ENCODE assay signal across 8 cellular contexts in the genomic region with DNA sequence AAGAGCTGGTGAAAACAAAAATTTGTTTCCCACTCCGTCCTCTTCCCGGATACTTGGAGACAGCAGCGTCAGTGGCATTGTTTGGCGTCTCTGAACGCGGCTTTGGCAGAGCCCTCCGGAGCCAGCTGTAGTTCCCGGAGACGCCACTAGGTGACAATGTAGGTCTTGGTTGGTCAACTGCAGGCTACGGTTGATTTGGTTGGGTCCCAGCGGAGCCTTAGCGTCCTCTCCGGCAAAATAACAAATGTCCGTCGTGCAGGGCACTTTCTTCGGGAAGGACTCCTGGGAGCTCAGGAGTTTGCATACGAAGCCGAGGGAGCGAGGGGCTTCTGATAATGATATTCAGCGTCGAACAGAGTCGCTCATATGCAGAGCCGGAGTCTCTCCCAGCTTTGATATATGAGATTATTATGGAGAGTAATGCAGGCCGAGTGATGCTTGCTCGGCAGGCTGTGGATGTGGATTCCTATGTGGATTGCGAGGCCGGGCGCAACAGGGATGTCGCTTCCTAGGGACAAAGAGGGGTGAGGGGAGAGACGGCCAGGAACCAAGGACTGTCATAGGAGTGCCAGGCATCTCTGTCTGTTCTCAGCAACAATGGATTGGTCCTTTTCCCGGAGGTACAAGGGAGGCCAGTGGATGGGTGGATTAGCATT.
DNase-seq lines count a peak whose midpoint lies in the region; ATAC-seq, FAIRE-seq and TF ChIP-seq lines count a peak whose summit lies in the region.

No MANE protein-coding gene starts in this region.

- no peaks in the 10 kb centered on the region for H3K36me3 ChIP-seq in HepG2 (replicated peaks in 1 of 2; ENCODE audit: control insufficient read depth in 1 of 2, insufficient read depth in 2 of 2, low read length in 2 of 2)

- H3K9ac ChIP-seq in HepG2 (ENCODE audit: insufficient read depth, low read depth, low read length): no peak overlapping the region

- TF ChIP-seq POLR2A in HepG2 (IDR thresholded peaks at IDR 0.05; ENCODE audit: insufficient read depth in 1 of 2, low read depth in 2 of 2, low read length in 2 of 2): no peak

- FAIRE-seq in HepG2 (lab: Jason Lieb, UNC): no peak

- H3K4me1 ChIP-seq in HepG2 (ENCODE audit: insufficient read depth, low read length): peaks cover 12% of the 10 kb centered on the region; the same call in 1 of the 2 replicates

- peaks cover 0 to 6% of the 10 kb centered on the region in 2 experiments; a peak in 2 of 5 replicates for H3K27me3 ChIP-seq in HepG2 (ENCODE audit: control insufficient read depth in 1 of 2, insufficient read depth in 2 of 2, low read length in 2 of 2)

- peak; percentile 89 for TF ChIP-seq CTCF in HepG2 (CRISPR knock-in tag; IDR thresholded peaks at IDR 0.05)

- no peak overlapping the region for H3K27ac Mint-ChIP-seq in dendritic cell treated with granulocyte-macrophage colony-stimulating factor and Interleukin-4, amounts not matched to agents 40 ng/mL and 50 ng/mL, for 4 days

- peaks cover 9% of the 10 kb centered on the region for H3K4me1 Mint-ChIP-seq in dendritic cell treated with granulocyte-macrophage colony-stimulating factor and Interleukin-4, amounts not matched to agents 40 ng/mL and 50 ng/mL, for 4 days (ENCODE audit: low read depth)

- 6% methylated on average over 11 of the region's 31 CpGs for WGBS in HepG2 (ENCODE audit: low lambda C conversion rate)

- no peaks in the 10 kb centered on the region for H3K9me3 Mint-ChIP-seq in dendritic cell treated with granulocyte-macrophage colony-stimulating factor and Interleukin-4, amounts not matched to agents 40 ng/mL and 50 ng/mL, for 4 days

- H3K36me3 Mint-ChIP-seq in dendritic cell treated with granulocyte-macrophage colony-stimulating factor and Interleukin-4, amounts not matched to agents 40 ng/mL and 50 ng/mL, for 4 days (ENCODE audit: low read depth): no peaks in the 10 kb centered on the region

- no peaks in the 10 kb centered on the region for H3K9me3 ChIP-seq in HepG2 (ENCODE audit: low read length)

- peaks cover 25% of the 10 kb centered on the region for H3K27me3 Mint-ChIP-seq in dendritic cell treated with granulocyte-macrophage colony-stimulating factor and Interleukin-4, amounts not matched to agents 40 ng/mL and 50 ng/mL, for 4 days

- CTCF ChIA-PET in HepG2 (lab: Yijun Ruan, JAX; ENCODE audit: low intra/inter-chr PET ratio, low total read pairs): interaction anchor here (0.8 to 1.0 kb wide), 2 partner anchors 660 to 957 kb away, joined by 3 read pairs; no protein-coding TSS in a partner anchor

- TF ChIP-seq EP300 in HepG2 (IDR thresholded peaks at IDR 0.05; ENCODE audit: low read depth in 2 of 2, low read length in 2 of 2): no peak
- no peak for TF ChIP-seq EP300 in HepG2 (CRISPR knock-in tag; IDR thresholded peaks at IDR 0.05; ENCODE audit: borderline replicate concordance)

- H3K4me3 ChIP-seq in HepG2 (replicated peaks in 1 of 3; ENCODE audit: insufficient read depth in 1 of 3, low read depth in 2 of 3, low read length in 3 of 3): peak overlapping the region in 2 of 3 experiments; percentile 35 to 60; a peak in 4 of 6 replicates

- POLR2A ChIA-PET in HepG2 (lab: Yijun Ruan, JAX): no interaction called here

- TF ChIP-seq RAD21 in HepG2 (CRISPR knock-in tag; IDR thresholded peaks at IDR 0.05): peak; percentile 50; the same call in 1 of the 2 replicates

- H3K79me2 ChIP-seq in HepG2 (ENCODE audit: insufficient read depth, low read length): no peaks in the 10 kb centered on the region

- intact Hi-C loops in dendritic cell treated with granulocyte-macrophage colony-stimulating factor and Interleukin-4, amounts not matched to agents 40 ng/mL and 50 ng/mL, for 4 days (cut with micrococcal nuclease): loop anchor here (5.0 kb wide), 1 partner anchor 940 kb away; no protein-coding TSS in a partner anchor
- intact Hi-C loops in HepG2 (cut with micrococcal nuclease; ENCODE audit: unreplicated experiment): no loop called here

- H3K27ac ChIP-seq in HepG2 (ENCODE audit: extremely low read length, insufficient read depth, low read length): no peak overlapping the region

- BruUV-seq in HepG2 (replicated peaks; lab: Mats Ljungman, UMichigan): no TSS peak

- peak overlapping the region; percentile 66 for H2AFZ ChIP-seq in HepG2 (ENCODE audit: low read length)

- peak overlapping the region; percentile 55 for H3K4me3 Mint-ChIP-seq in dendritic cell treated with granulocyte-macrophage colony-stimulating factor and Interleukin-4, amounts not matched to agents 40 ng/mL and 50 ng/mL, for 4 days

- DNase-seq in ACHN (peak; percentile 66), NCI-H2227 treated with DMSO at 0.1 percent for 48 hours (lab: John Stamatoyannopoulos, UW) (peak; percentile 71), HepG2 (ENCODE audit: low spot score) (peak; percentile 51)
- peak; percentile 90 for DNase-seq in activated CD4-positive, alpha-beta T cell treated with anti-CD3 and anti-CD28 coated beads for 48 hours
- peak; percentile 82 for DNase-seq in stimulated activated CD4-positive, alpha-beta T cell treated with anti-CD3 and anti-CD28 coated beads, Interleukin-4, amount 100 ng/mL, for 1 hour

- in situ Hi-C loops in ACHN (cut with HindIII; ENCODE audit: low pct_ligation_motif_present, low pct_unique_long_range_greater_than_20kb, low sequenced_read_pairs): no loop called here
- in situ Hi-C loops in HepG2 (cut with HindIII; ENCODE audit: extremely low pct_ligation_motif_present, low pct_unique_long_range_greater_than_20kb): no loop called here

- no peaks in the 10 kb centered on the region for H4K20me1 ChIP-seq in HepG2 (ENCODE audit: insufficient read depth, low read length)

- peak overlapping the region; percentile 78 for H3K4me2 ChIP-seq in HepG2 (ENCODE audit: low read depth, low read length)

- peak; percentile 67 for ATAC-seq in GM18858 (IDR thresholded peaks at IDR 0.05; ENCODE audit: unreplicated experiment)
- peak; percentile 74 for ATAC-seq in HG03135 (IDR thresholded peaks at IDR 0.05; ENCODE audit: unreplicated experiment)
- peak; percentile 83 for ATAC-seq in HepG2

TF ChIP-seq in HepG2, 621 proteins besides CTCF, POLR2A, EP300 and RAD21 (continues in another document):
- TF ChIP-seq ZNF780A (CRISPR knock-in tag; IDR thresholded peaks at IDR 0.05) (no peak), GATAD1 (CRISPR knock-in tag; IDR thresholded peaks at IDR 0.05) (0 out of 2 replicates have a peak, but pooled peaks have one; percentile 16), SMC3 (IDR thresholded peaks at IDR 0.05; ENCODE audit: low read length) (peak; percentile 40; the same call in 1 of the 2 replicates), PLRG1 (conservative IDR thresholded peaks at IDR 0.05) (no peak), ZNF644 (CRISPR knock-in tag; IDR thresholded peaks at IDR 0.05; ENCODE audit: low read depth) (0 out of 2 replicates have a peak, but pooled peaks have one; percentile 19), ARID2 (CRISPR knock-in tag; IDR thresholded peaks at IDR 0.05; ENCODE audit: borderline replicate concordance) (no peak), ZNF260 (CRISPR knock-in tag; IDR thresholded peaks at IDR 0.05; ENCODE audit: borderline replicate concordance, low read depth) (no peak), FOXP1 (IDR thresholded peaks at IDR 0.05) (no peak), FOXP1 (CRISPR knock-in tag; IDR thresholded peaks at IDR 0.05) (no peak), EHMT2 (IDR thresholded peaks at IDR 0.05; ENCODE audit: borderline replicate concordance, low read depth, low read length) (peak; percentile 52; the same call in 1 of the 2 replicates), ZNF44 (CRISPR knock-in tag; IDR thresholded peaks at IDR 0.05) (no peak), XRCC5 (optimal IDR thresholded peaks at IDR 0.05; ENCODE audit: low read length) (peak; percentile 75)
- TF ChIP-seq, protein P1, sequence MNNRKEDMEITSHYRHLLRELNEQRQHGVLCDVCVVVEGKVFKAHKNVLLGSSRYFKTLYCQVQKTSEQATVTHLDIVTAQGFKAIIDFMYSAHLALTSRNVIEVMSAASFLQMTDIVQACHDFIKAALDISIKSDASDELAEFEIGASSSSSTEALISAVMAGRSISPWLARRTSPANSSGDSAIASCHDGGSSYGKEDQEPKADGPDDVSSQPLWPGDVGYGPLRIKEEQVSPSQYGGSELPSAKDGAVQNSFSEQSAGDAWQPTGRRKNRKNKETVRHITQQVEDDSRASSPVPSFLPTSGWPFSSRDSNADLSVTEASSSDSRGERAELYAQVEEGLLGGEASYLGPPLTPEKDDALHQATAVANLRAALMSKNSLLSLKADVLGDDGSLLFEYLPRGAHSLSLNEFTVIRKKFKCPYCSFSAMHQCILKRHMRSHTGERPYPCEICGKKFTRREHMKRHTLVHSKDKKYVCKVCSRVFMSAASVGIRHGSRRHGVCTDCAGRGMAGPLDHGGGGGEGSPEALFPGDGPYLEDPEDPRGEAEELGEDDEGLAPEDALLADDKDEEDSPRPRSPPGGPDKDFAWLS (CRISPR knock-in tag; IDR thresholded peaks at IDR 0.05; ENCODE audit: borderline replicate concordance): no peak
- TF ChIP-seq, protein P2, sequence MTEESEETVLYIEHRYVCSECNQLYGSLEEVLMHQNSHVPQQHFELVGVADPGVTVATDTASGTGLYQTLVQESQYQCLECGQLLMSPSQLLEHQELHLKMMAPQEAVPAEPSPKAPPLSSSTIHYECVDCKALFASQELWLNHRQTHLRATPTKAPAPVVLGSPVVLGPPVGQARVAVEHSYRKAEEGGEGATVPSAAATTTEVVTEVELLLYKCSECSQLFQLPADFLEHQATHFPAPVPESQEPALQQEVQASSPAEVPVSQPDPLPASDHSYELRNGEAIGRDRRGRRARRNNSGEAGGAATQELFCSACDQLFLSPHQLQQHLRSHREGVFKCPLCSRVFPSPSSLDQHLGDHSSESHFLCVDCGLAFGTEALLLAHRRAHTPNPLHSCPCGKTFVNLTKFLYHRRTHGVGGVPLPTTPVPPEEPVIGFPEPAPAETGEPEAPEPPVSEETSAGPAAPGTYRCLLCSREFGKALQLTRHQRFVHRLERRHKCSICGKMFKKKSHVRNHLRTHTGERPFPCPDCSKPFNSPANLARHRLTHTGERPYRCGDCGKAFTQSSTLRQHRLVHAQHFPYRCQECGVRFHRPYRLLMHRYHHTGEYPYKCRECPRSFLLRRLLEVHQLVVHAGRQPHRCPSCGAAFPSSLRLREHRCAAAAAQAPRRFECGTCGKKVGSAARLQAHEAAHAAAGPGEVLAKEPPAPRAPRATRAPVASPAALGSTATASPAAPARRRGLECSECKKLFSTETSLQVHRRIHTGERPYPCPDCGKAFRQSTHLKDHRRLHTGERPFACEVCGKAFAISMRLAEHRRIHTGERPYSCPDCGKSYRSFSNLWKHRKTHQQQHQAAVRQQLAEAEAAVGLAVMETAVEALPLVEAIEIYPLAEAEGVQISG (CRISPR knock-in tag; IDR thresholded peaks at IDR 0.05): 0 out of 2 replicates have a peak, but pooled peaks have one; percentile 23
- TF ChIP-seq, protein P3, sequence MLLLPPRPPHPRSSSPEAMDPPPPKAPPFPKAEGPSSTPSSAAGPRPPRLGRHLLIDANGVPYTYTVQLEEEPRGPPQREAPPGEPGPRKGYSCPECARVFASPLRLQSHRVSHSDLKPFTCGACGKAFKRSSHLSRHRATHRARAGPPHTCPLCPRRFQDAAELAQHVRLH (CRISPR knock-in tag; IDR thresholded peaks at IDR 0.05; ENCODE audit: borderline replicate concordance, low read depth): no peak
